20 cellular contexts compared by ENCODE assay signal in the genomic region with DNA sequence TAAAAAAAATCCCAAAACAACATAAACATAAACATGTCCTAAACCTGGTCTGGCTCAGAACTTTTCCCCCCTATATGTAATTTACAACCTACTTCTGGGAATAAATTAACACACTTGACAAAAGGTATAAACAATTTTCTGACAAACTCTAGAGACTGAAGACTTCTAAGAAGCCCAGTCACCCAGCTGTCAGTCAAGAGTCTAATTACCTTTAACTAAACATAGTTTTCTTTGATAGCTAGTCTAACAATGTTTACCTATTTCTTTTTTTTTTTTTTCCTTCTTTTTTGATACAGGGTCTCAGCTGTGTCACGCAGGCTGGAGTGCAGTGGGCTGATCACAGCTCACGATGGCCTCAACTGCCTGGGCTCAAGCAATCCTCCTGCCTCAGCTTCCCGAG. TPM values are rescaled to one million over a fixed set of nuclear protein-coding genes. Genes with fewer than 3 reads are reported as not detected.
DNase-seq lines count a peak whose midpoint lies in the region; ATAC-seq, FAIRE-seq and TF ChIP-seq lines count a peak whose summit lies in the region.
"Had no signal": no experiment of that assay in that cellular context is flagged by ENCODE, and none has a peak within 500 bp of the region (broad histone marks: within the 10 kb centered on the region; RNA-seq: fewer than 3 reads in every experiment).

No MANE protein-coding gene starts in this region.

- intact Hi-C loops in OCI-LY7 (cut with micrococcal nuclease; ENCODE audit: unreplicated experiment), result loop anchor here (5.0 to 10.0 kb wide), 3 partner anchors 315 to 612 kb away; a partner anchor contains a TSS

- H3K27ac ChIP-seq in OCI-LY7 (ENCODE audit: low read depth, low read length, poor library complexity, severe bottlenecking), result no peak overlapping the region
- H3K27ac ChIP-seq in hepatocyte, result peak overlapping the region; percentile 13
- H3K27ac ChIP-seq: BLaER1 treated with 17β-estradiol and CSF1 and Interleukin-3, amounts not matched to agents 10 nM and 100 nM; SK-N-MC had no signal

- no peak for ATAC-seq in activated T-cell treated with anti-CD3 and anti-CD28 coated beads, Interleukin-2, amount 50 U/mL, for 72 hours (replicated peaks in 1 of 2)

- no peak for FAIRE-seq in GM19239 (lab: Jason Lieb, UNC)
- FAIRE-seq in urothelium cell line (lab: Jason Lieb, UNC), result no peak
- FAIRE-seq: RCC 7860 had no signal

- peak overlapping the region in 1 of 2 donors; percentile 90 for H3K4me3 Mint-ChIP-seq in activated T-cell treated with anti-CD3 and anti-CD28 coated beads, Interleukin-2, amount 50 U/mL, for 72 hours

- H3K27me3 Mint-ChIP-seq in activated T-cell treated with anti-CD3 and anti-CD28 coated beads, Interleukin-2, amount 50 U/mL, for 72 hours (ENCODE audit: low read depth), result no peaks in the 10 kb centered on the region
- H3K27me3 Mint-ChIP-seq: CD8-positive, alpha-beta memory T cell had no signal

- H3K4me1 Mint-ChIP-seq in activated T-cell treated with anti-CD3 and anti-CD28 coated beads, Interleukin-2, amount 50 U/mL, for 72 hours (ENCODE audit: low read depth), result peaks cover 33% of the 10 kb centered on the region

- no peak for TF ChIP-seq CTCF in OCI-LY7 (conservative IDR thresholded peaks at IDR 0.05; ENCODE audit: low read length)
- TF ChIP-seq CTCF in hepatocyte (IDR thresholded peaks at IDR 0.05; ENCODE audit: poor library complexity), result no peak

- H4K20me1 ChIP-seq in OCI-LY7 (ENCODE audit: insufficient read depth, low read length) (peaks cover 7% of the 10 kb centered on the region; the same call in 1 of the 2 replicates), hepatocyte (ENCODE audit: insufficient read depth, poor library complexity, severe bottlenecking) (peaks cover 10% of the 10 kb centered on the region)

- POLR2A ChIA-PET in OCI-LY7 (lab: Charles Lee), result interaction anchor here (1.3 kb wide), 1 partner anchor 15 kb away, joined by 5 read pairs; no protein-coding TSS in a partner anchor

- peaks cover 37% of the 10 kb centered on the region for H3K79me2 ChIP-seq in OCI-LY7 (ENCODE audit: insufficient read depth, low read depth, low read length)
- peaks cover 36% of the 10 kb centered on the region for H3K79me2 ChIP-seq in hepatocyte

- DNase-seq in activated T-cell treated with anti-CD3 and anti-CD28 coated beads, Interleukin-2, amount 50 U/mL, for 72 hours, result no peak
- no peak for DNase-seq in activated T-cell treated with anti-CD3 and anti-CD28 coated beads, Interleukin-2, amount 50 U/mL, for 1 hour
- DNase-seq in OCI-LY7 (ENCODE audit: low spot score) (no peak), hepatocyte (ENCODE audit: low spot score) (no peak), DMS 273 (lab: John Stamatoyannopoulos, UW; ENCODE audit: unreplicated experiment) (no peak), NAMALWA (ENCODE audit: low spot score) (no peak), GM19239 (ENCODE audit: insufficient read length, low spot score) (no peak), urothelium cell line (ENCODE audit: low spot score) (no peak)
- DNase-seq: CD8-positive, alpha-beta memory T cell; DMS 273 treated with DMSO at 0.1 percent for 48 hours; EL; H7; NCI-H1436; NCI-H2081 treated with DMSO at 0.1 percent for 48 hours; NCI-H510A; NCI-H774; Right ventricle myocardium superior had no signal

- H3K4me1 ChIP-seq in OCI-LY7 (ENCODE audit: insufficient read depth, low read length, poor library complexity, severe bottlenecking) (peaks cover 18% of the 10 kb centered on the region), hepatocyte (ENCODE audit: insufficient read depth) (peaks cover 9% of the 10 kb centered on the region)

- H3K9me2 ChIP-seq in OCI-LY7 (ENCODE audit: insufficient read depth, low read length), result no peaks in the 10 kb centered on the region
- H3K9me2 ChIP-seq in hepatocyte (replicated peaks; ENCODE audit: insufficient read depth), result no peaks in the 10 kb centered on the region

- peak overlapping the region; percentile 88 for H2AFZ ChIP-seq in OCI-LY7 (ENCODE audit: low read length)
- peak overlapping the region; percentile 45 for H2AFZ ChIP-seq in hepatocyte

- H3K36me3 ChIP-seq in OCI-LY7 (ENCODE audit: insufficient read depth, low read length) (peaks cover 12% of the 10 kb centered on the region), hepatocyte (replicated peaks; ENCODE audit: insufficient read depth, low read depth) (no peaks in the 10 kb centered on the region)

- no peaks in the 10 kb centered on the region for H3K9me3 Mint-ChIP-seq in activated T-cell treated with anti-CD3 and anti-CD28 coated beads, Interleukin-2, amount 50 U/mL, for 72 hours
- H3K9me3 Mint-ChIP-seq: CD8-positive, alpha-beta memory T cell had no signal

- no TSS peak for BruUV-seq in OCI-LY7 (replicated peaks; lab: Mats Ljungman, UMichigan)

- CTCF ChIA-PET in OCI-LY7 (lab: Charles Lee; ENCODE audit: unreplicated experiment), result interaction anchor here (1.6 kb wide), 1 partner anchor 15 kb away, joined by 8 read pairs; no protein-coding TSS in a partner anchor

- H3K27me3 ChIP-seq in hepatocyte, result no peaks in the 10 kb centered on the region
- H3K27me3 ChIP-seq: BLaER1 treated with 17β-estradiol and CSF1 and Interleukin-3, amounts not matched to agents 10 nM and 100 nM had no signal

- H3K4me3 ChIP-seq in OCI-LY7 (ENCODE audit: low read depth, low read length, poor library complexity, severe bottlenecking), result no peak overlapping the region
- no peak overlapping the region for H3K4me3 ChIP-seq in hepatocyte

- H3K4me2 ChIP-seq in OCI-LY7 (ENCODE audit: low read length), result no peak overlapping the region
- peak overlapping the region; percentile 70 for H3K4me2 ChIP-seq in hepatocyte

- WGBS in hepatocyte (ENCODE audit: low lambda C conversion rate, missing lambda C conversion rate), result 54% methylated on average over 3 of the region's 3 CpGs

- no peaks in the 10 kb centered on the region for H3K9me3 ChIP-seq in OCI-LY7 (ENCODE audit: low read length)
- no peaks in the 10 kb centered on the region for H3K9me3 ChIP-seq in hepatocyte (ENCODE audit: low read depth)

- peaks cover 7 to 9% of the 10 kb centered on the region in 2 donors for H3K36me3 Mint-ChIP-seq in activated T-cell treated with anti-CD3 and anti-CD28 coated beads, Interleukin-2, amount 50 U/mL, for 72 hours (ENCODE audit: insufficient read depth in 2 of 2)

- peak overlapping the region; percentile 68 for H3K27ac Mint-ChIP-seq in activated T-cell treated with anti-CD3 and anti-CD28 coated beads, Interleukin-2, amount 50 U/mL, for 72 hours

RNA-seq across cellular contexts. Expression of a gene that starts 1.0 kb away (rescaled TPM):
- 10 to 100 TPM; 33.9 to 36.9 TPM for total RNA-seq in activated T-cell treated with anti-CD3 and anti-CD28 coated beads, Interleukin-2, amount 50 U/mL, for 72 hours
- total RNA-seq in OCI-LY7 (2014; rRNA removed; shearing (Covaris generic)), result 16.6 and 17.1 TPM in 2 replicates
- total RNA-seq in OCI-LY7 (2022), result 23.8 and 26.7 TPM in 2 replicates
- total RNA-seq in hepatocyte, result 24.4 and 25.8 TPM in 2 replicates
- 7.5 and 8.1 TPM in 2 replicates for polyA plus RNA-seq in hepatocyte
